ENCODE assay signal across 7 cellular contexts in genomic region chr19:51195616-51196015, GRCh38. TPM values are rescaled to one million over a fixed set of nuclear protein-coding genes. Genes with fewer than 3 reads are reported as not detected.
"Had no signal": no experiment of that assay in that cellular context is flagged by ENCODE, and none has a peak within 500 bp of the region (broad histone marks: within the 10 kb centered on the region; RNA-seq: fewer than 3 reads in every experiment).

No MANE protein-coding gene starts in this region.

- H3K4me3 ChIP-seq: GM23338 had no signal

- H2AFZ ChIP-seq: GM23338 had no signal

- FAIRE-seq: HTR-8/SVneo had no signal

- H3K4me3 Mint-ChIP-seq: GM23338, H9 had no signal

- H3K27ac Mint-ChIP-seq: GM23338 had no signal

- DNase-seq: H9, HCEC 1CT, IMR-90 had no signal

- H3K4me1 Mint-ChIP-seq: GM23338, H9 had no signal

- H3K4me2 ChIP-seq: GM23338 had no signal

RNA-seq across cellular contexts. Expression of gene CD33, which starts 29.3 kb away (rescaled TPM):
- total RNA-seq: HT-29, IMR-90 had no signal
- polyA plus RNA-seq: GM23338, IMR-90 had no signal

RNA-seq across cellular contexts. Expression of gene SIGLEC7, which starts 53.5 kb away (rescaled TPM):
- total RNA-seq: GM23338, H4, H9, HT-29, IMR-90 had no signal
- polyA plus RNA-seq: GM23338, IMR-90 had no signal

RNA-seq across cellular contexts. Expression of gene SIGLECL1, which starts 55.3 kb away (rescaled TPM):
- total RNA-seq: GM23338, H9, HT-29, IMR-90 had no signal
- polyA plus RNA-seq: GM23338, IMR-90 had no signal
